In the genomic region with DNA sequence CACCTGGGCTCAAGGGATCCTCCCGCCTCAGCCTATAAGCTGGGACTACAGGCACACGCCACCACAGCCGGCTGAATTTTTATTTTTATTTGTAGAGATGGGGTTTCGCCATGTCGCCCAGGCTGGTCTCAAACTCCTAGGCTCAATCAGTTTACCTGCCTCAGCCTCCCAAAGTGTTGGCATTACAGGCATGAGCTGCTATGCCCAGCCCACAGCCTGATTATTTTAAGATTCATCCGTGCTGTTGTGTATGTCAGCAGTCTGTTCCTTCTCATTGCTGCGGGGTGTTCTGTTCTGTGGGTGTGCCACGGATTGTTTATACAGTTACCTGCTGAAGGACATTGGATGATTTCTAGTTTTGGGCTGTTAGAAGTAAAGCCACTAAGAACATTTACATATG, we compare ENCODE assay signal across 33 cellular contexts. TPM values are rescaled to one million over a fixed set of nuclear protein-coding genes. Genes with fewer than 3 reads are reported as not detected.
DNase-seq lines count a peak whose midpoint lies in the region; ATAC-seq, FAIRE-seq and TF ChIP-seq lines count a peak whose summit lies in the region.
"Had no signal": no experiment of that assay in that cellular context is flagged by ENCODE, and none has a peak within 500 bp of the region (broad histone marks: within the 10 kb centered on the region; RNA-seq: fewer than 3 reads in every experiment).

No MANE protein-coding gene starts in this region.

- intact Hi-C loops in activated CD4-positive, alpha-beta T cell treated with anti-CD3 and anti-CD28 coated beads, Interleukin-2, amount 10 ng/mL, durations not matched to agents 24 days and 14 days (cut with micrococcal nuclease) = loop anchor here (10.0 kb wide), 1 partner anchor 1065 kb away; the partner anchor contains the start of gene RAN
- intact Hi-C loops in lower lobe of right lung (cut with DNase I) (no loop called here), sciatic nerve (cut with DNase I) (no loop called here)

- no peaks in the 10 kb centered on the region for H3K4me1 Mint-ChIP-seq in activated CD4-positive, alpha-beta T cell treated with anti-CD3 and anti-CD28 coated beads, Interleukin-2, amount 10 ng/mL, durations not matched to agents 24 days and 14 days
- H3K4me1 Mint-ChIP-seq: activated naive CD8-positive, alpha-beta T cell treated with anti-CD3 and anti-CD28 coated beads for 36 hours; neural progenitor cell had no signal

- H3K27me3 Mint-ChIP-seq in activated CD4-positive, alpha-beta T cell treated with anti-CD3 and anti-CD28 coated beads, Interleukin-2, amount 10 ng/mL, durations not matched to agents 24 days and 14 days = no peaks in the 10 kb centered on the region
- H3K27me3 Mint-ChIP-seq: activated naive CD8-positive, alpha-beta T cell treated with anti-CD3 and anti-CD28 coated beads for 36 hours; type B pancreatic cell had no signal

- H3K36me3 Mint-ChIP-seq in activated CD4-positive, alpha-beta T cell treated with anti-CD3 and anti-CD28 coated beads, Interleukin-2, amount 10 ng/mL, durations not matched to agents 24 days and 14 days (ENCODE audit: low read depth) = peaks cover 46% of the 10 kb centered on the region

- no peaks in the 10 kb centered on the region for H3K4me1 ChIP-seq in lower lobe of right lung
- H3K4me1 ChIP-seq: neural progenitor cell, right lobe of liver had no signal

- no peaks in the 10 kb centered on the region for H3K9me3 ChIP-seq in lower lobe of right lung
- H3K9me3 ChIP-seq: esophagus squamous epithelium, right lobe of liver had no signal

- no peak overlapping the region for H3K4me3 ChIP-seq in lower lobe of right lung
- H3K4me3 ChIP-seq: esophagus squamous epithelium, GM12878, K562, neural progenitor cell, right lobe of liver had no signal

- no peak overlapping the region for H3K4me3 Mint-ChIP-seq in activated CD4-positive, alpha-beta T cell treated with anti-CD3 and anti-CD28 coated beads, Interleukin-2, amount 10 ng/mL, durations not matched to agents 24 days and 14 days
- H3K4me3 Mint-ChIP-seq: activated naive CD8-positive, alpha-beta T cell treated with anti-CD3 and anti-CD28 coated beads for 36 hours; neural progenitor cell; type B pancreatic cell had no signal

- no peak for TF ChIP-seq CTCF in lower lobe of right lung (IDR thresholded peaks at IDR 0.05)

- DNase-seq in activated CD4-positive, alpha-beta T cell treated with anti-CD3 and anti-CD28 coated beads, Interleukin-2, amount 10 ng/mL, durations not matched to agents 24 days and 14 days = no peak
- DNase-seq in activated CD4-positive, alpha-beta T cell treated with anti-CD3 and anti-CD28 coated beads, Interleukin-2, amount 50 U/mL, for 4 hours = no peak
- peak; percentile 5 for DNase-seq in lower lobe of right lung
- DNase-seq in sciatic nerve (ENCODE audit: low spot score) = no peak
- DNase-seq in RCC 7860 (ENCODE audit: low spot score) = no peak
- DNase-seq in NOMO-1 treated with DMSO at 0.1 percent for 48 hours (lab: John Stamatoyannopoulos, UW; ENCODE audit: unreplicated experiment) = no peak
- DNase-seq: activated CD4-positive, alpha-beta T cell treated with anti-CD3 and anti-CD28 coated beads for 48 hours; activated gamma-delta T cell; activated naive CD8-positive, alpha-beta T cell treated with anti-CD3 and anti-CD28 coated beads for 36 hours; activated T-cell treated with anti-CD3 and anti-CD28 coated beads, Interleukin-2, amount 50 U/mL, for 1 hour; C1 segment of cervical spinal cord; central memory CD4-positive, alpha-beta T cell; dermis blood vessel endothelial cell; esophagus squamous epithelium; foreskin melanocyte; NCI-H1105; NCI-H1930; NCI-H524 treated with DMSO at 0.1 percent for 48 hours; NK-92 treated with Interleukin-12 subunit alpha and Interleukin-12 subunit beta, amount 100 ng/mL, for 24 hours; right lobe of liver; stimulated activated CD4-positive, alpha-beta T cell treated with anti-CD3 and anti-CD28 coated beads, Interleukin-12 subunit alpha, Interleukin-12 subunit beta, amount 100 ng/mL, for 4 hours; stimulated activated CD4-positive, alpha-beta T cell treated with anti-CD3 and anti-CD28 coated beads, Interleukin-2, amount 100 ng/mL, for 48 hours; T1000; WERI-Rb-1 had no signal

- ATAC-seq in lower lobe of right lung (no peak), sciatic nerve (no peak)
- ATAC-seq: GM12878, K562, right lobe of liver had no signal

- no peaks in the 10 kb centered on the region for H3K9me3 Mint-ChIP-seq in activated CD4-positive, alpha-beta T cell treated with anti-CD3 and anti-CD28 coated beads, Interleukin-2, amount 10 ng/mL, durations not matched to agents 24 days and 14 days
- H3K9me3 Mint-ChIP-seq: activated naive CD8-positive, alpha-beta T cell treated with anti-CD3 and anti-CD28 coated beads for 36 hours; neural progenitor cell; type B pancreatic cell had no signal

- H3K27ac ChIP-seq in cingulate gyrus (ENCODE audit: low read depth, low read length) (peak overlapping the region; percentile 40), lower lobe of right lung (no peak overlapping the region), temporal lobe (ENCODE audit: low read depth, low read length) (peak overlapping the region; percentile 65)
- H3K27ac ChIP-seq: 22Rv1, neural progenitor cell, right lobe of liver, WERI-Rb-1 had no signal

- peaks cover 67% of the 10 kb centered on the region for H3K36me3 ChIP-seq in lower lobe of right lung
- H3K36me3 ChIP-seq: neural progenitor cell had no signal

- no peak for FAIRE-seq in RCC 7860 (lab: Jason Lieb, UNC)
- FAIRE-seq: astrocyte, GM12878, H54 had no signal

- no peaks in the 10 kb centered on the region for H3K27me3 ChIP-seq in lower lobe of right lung (ENCODE audit: low read depth)
- H3K27me3 ChIP-seq: esophagus squamous epithelium, neural progenitor cell, right lobe of liver had no signal

- H3K27ac Mint-ChIP-seq in activated CD4-positive, alpha-beta T cell treated with anti-CD3 and anti-CD28 coated beads, Interleukin-2, amount 10 ng/mL, durations not matched to agents 24 days and 14 days = peak overlapping the region; percentile 64
- H3K27ac Mint-ChIP-seq: activated naive CD8-positive, alpha-beta T cell treated with anti-CD3 and anti-CD28 coated beads for 36 hours; neural progenitor cell; type B pancreatic cell had no signal

RNA-seq across cellular contexts. Expression of gene EP400, which starts 9.6 kb away (rescaled TPM):
- total RNA-seq in activated CD4-positive, alpha-beta T cell treated with anti-CD3 and anti-CD28 coated beads, Interleukin-2, amount 10 ng/mL, durations not matched to agents 24 days and 14 days = 66.2 and 66.5 TPM in 2 replicates
- total RNA-seq in lower lobe of right lung (46.2 TPM), temporal lobe (21.6 TPM), sciatic nerve (56.9 TPM)

RNA-seq across cellular contexts. Expression of gene PUS1, which starts 11.0 kb away (rescaled TPM):
- total RNA-seq in activated CD4-positive, alpha-beta T cell treated with anti-CD3 and anti-CD28 coated beads, Interleukin-2, amount 10 ng/mL, durations not matched to agents 24 days and 14 days = 91.6 and 97.0 TPM in 2 replicates
- total RNA-seq in lower lobe of right lung (19.1 TPM), temporal lobe (3.9 TPM), sciatic nerve (16.3 TPM)

RNA-seq across cellular contexts. Expression of gene ULK1, which starts 45.7 kb away (rescaled TPM):
- 25.3 and 25.7 TPM in 2 replicates for total RNA-seq in activated CD4-positive, alpha-beta T cell treated with anti-CD3 and anti-CD28 coated beads, Interleukin-2, amount 10 ng/mL, durations not matched to agents 24 days and 14 days
- total RNA-seq in lower lobe of right lung (32.2 TPM), temporal lobe (12.0 TPM), sciatic nerve (40.6 TPM)
